In the genomic region with DNA sequence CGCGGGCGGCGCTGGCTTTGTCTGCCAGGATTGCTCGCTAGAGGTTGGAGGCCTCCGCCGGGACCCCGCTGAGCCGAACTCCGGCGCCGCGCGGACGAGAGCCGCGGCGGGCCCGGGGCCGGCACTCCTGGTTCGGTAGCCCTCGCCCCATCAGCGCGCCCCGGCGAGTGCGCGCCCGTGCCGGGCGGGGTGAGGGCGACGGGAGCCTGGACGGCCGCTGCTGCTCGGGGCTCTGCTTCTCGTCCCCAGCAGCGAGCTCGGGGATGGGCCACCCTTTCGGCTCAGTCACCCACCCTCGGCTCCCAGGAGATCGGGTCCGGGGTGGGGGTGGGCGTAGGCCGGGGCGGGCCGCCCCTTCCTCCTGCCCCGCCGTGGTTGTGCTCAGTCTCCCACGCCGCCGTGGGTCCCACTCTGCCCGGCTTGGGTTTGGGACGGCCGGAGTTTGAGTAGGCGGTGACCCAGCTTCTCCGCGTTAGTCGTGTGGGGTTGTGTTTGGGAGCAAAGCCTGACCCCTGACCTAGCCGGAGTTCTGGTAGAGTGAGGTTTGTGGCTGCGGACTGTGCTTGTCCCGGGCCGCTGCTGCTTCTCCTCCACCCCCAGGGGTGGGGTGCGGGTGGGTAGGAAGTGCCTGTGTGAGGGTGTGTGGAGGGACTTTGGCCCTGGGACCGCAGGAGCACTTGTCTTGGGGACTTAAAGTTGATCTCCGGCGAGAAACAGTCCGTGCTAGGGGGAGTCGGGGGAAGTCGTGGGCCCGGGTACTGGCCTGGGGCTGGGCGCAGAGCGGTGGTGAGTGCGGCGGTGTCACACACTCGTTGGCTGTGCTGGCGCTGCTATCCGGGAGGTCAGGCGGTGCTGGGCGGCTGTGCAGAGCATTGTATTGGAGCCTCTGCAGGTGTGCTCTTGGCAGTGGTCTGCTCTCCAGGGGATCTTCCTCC, we compare ENCODE assay signal across 8 cellular contexts. TPM values are rescaled to one million over a fixed set of nuclear protein-coding genes. Genes with fewer than 3 reads are reported as not detected.
DNase-seq lines count a peak whose midpoint lies in the region; ATAC-seq, FAIRE-seq and TF ChIP-seq lines count a peak whose summit lies in the region.

No MANE protein-coding gene starts in this region.

- H3K9ac ChIP-seq in SU-DHL-6 (ENCODE audit: low read length) (peak overlapping the region; percentile 87), endothelial cell of umbilical vein (replicated peaks; ENCODE audit: extremely low read depth, insufficient read depth, low read length) (peak overlapping the region; percentile 96), mucosa of stomach (ENCODE audit: low read length) (peak overlapping the region; percentile 92)

- H3K9me2 ChIP-seq in SU-DHL-6 (replicated peaks; ENCODE audit: insufficient read depth, low read length) = no peaks in the 10 kb centered on the region

- peaks cover 8% of the 10 kb centered on the region for H3F3A ChIP-seq in SU-DHL-6 (ENCODE audit: insufficient read depth)

- H3K27ac ChIP-seq in SU-DHL-6 (ENCODE audit: low read depth, low read length) (no peak overlapping the region), endothelial cell of umbilical vein (ENCODE audit: insufficient read depth, low read depth, low read length) (peak overlapping the region; percentile 86)

- H4K20me1 ChIP-seq in SU-DHL-6 (ENCODE audit: low read depth, low read length) (no peaks in the 10 kb centered on the region; the same call in 1 of the 2 replicates), endothelial cell of umbilical vein (replicated peaks; ENCODE audit: control insufficient read depth, extremely low read depth, insufficient read depth, low read length) (peaks cover 2% of the 10 kb centered on the region)

- peaks cover 49% of the 10 kb centered on the region for H3K4me1 ChIP-seq in endothelial cell of umbilical vein (ENCODE audit: control insufficient read depth, extremely low read depth, insufficient read depth, low read length)
- H3K4me1 ChIP-seq in mucosa of stomach (ENCODE audit: control insufficient read depth, insufficient read depth, low read length) = peaks cover 41% of the 10 kb centered on the region

- CTCF ChIA-PET in endothelial cell of umbilical vein (lab: Charles Lee) = interaction anchor here (1.1 to 37.4 kb wide), 5 partner anchors 10 to 72 kb away, joined by 3 to 1118 read pairs (median 8); no protein-coding TSS in a partner anchor

- peaks cover 0 to 2% (median 2%) of the 10 kb centered on the region in 3 donors for H3K27me3 Mint-ChIP-seq in CD14-positive monocyte (ENCODE audit: low read depth in 3 of 3)

- DNase-seq in CD14-positive monocyte (ENCODE audit: low spot score) (peak; percentile 59), endothelial cell of umbilical vein (ENCODE audit: low read depth, low spot score) (peak; percentile 49), KBM-7 (no peak), NCI-H524 treated with DMSO at 0.1 percent for 48 hours (lab: John Stamatoyannopoulos, UW) (no peak)

- peak overlapping the region; percentile 99 for H3K4me3 Mint-ChIP-seq in CD14-positive monocyte

- peaks cover 50% of the 10 kb centered on the region for H3K4me1 Mint-ChIP-seq in CD14-positive monocyte

- H3K27ac Mint-ChIP-seq in CD14-positive monocyte = peak overlapping the region; percentile 88 to 99 (median 94)

- no peak for FAIRE-seq in endothelial cell of umbilical vein (lab: Jason Lieb, UNC)

- intact Hi-C loops in CD14-positive monocyte (cut with micrococcal nuclease) (loop anchor here (1.0 to 5.0 kb wide), 4 partner anchors 9 to 67 kb away; no protein-coding TSS in a partner anchor), endothelial cell of umbilical vein (cut with micrococcal nuclease) (loop anchor here (1.0 to 2.0 kb wide), 2 partner anchors 8 to 14 kb away; no protein-coding TSS in a partner anchor)

- H3K27me3 ChIP-seq in SU-DHL-6 (ENCODE audit: low read length) = no peaks in the 10 kb centered on the region
- no peaks in the 10 kb centered on the region for H3K27me3 ChIP-seq in endothelial cell of umbilical vein (ENCODE audit: control insufficient read depth in 2 of 2, insufficient read depth in 2 of 2, low read length in 2 of 2)
- H3K27me3 ChIP-seq in mucosa of stomach (ENCODE audit: control insufficient read depth, insufficient read depth, low read length) = no peaks in the 10 kb centered on the region

- H3K4me3 ChIP-seq in SU-DHL-6 (ENCODE audit: insufficient read depth, low read length, poor library complexity, severe bottlenecking) = peak overlapping the region; percentile 73
- peak overlapping the region; percentile 80 to 87 (median 83) for H3K4me3 ChIP-seq in endothelial cell of umbilical vein (replicated peaks in 1 of 3; ENCODE audit: insufficient read depth in 1 of 3, low read depth in 1 of 3, low read length in 3 of 3)
- H3K4me3 ChIP-seq in mucosa of stomach (ENCODE audit: low read length) = peak overlapping the region; percentile 28

- dilution Hi-C loops in endothelial cell of umbilical vein (cut with MboI; ENCODE audit: extremely low pct_ligation_motif_present, low sequenced_read_pairs) = no loop called here

- no peaks in the 10 kb centered on the region for H3K9me3 ChIP-seq in SU-DHL-6 (ENCODE audit: insufficient read depth, low read length)
- H3K9me3 ChIP-seq in endothelial cell of umbilical vein (replicated peaks; ENCODE audit: control insufficient read depth, insufficient read depth, low read length) = no peaks in the 10 kb centered on the region
- H3K9me3 ChIP-seq in mucosa of stomach (ENCODE audit: control insufficient read depth, low read length) = no peaks in the 10 kb centered on the region

- peaks cover 0 to 2% (median 0%) of the 10 kb centered on the region in 7 donors for H3K9me3 Mint-ChIP-seq in CD14-positive monocyte

- POLR2A ChIA-PET in endothelial cell of umbilical vein (lab: Charles Lee) = no interaction called here

- ATAC-seq in GM19043 (IDR thresholded peaks at IDR 0.05; ENCODE audit: low read depth, unreplicated experiment) (peak; percentile 10), HG03139 (IDR thresholded peaks at IDR 0.05; ENCODE audit: unreplicated experiment) (peak; percentile 7)

- peak overlapping the region; percentile 73 for H3K4me2 ChIP-seq in SU-DHL-6 (ENCODE audit: low read depth, low read length, poor library complexity, severe bottlenecking)
- H3K4me2 ChIP-seq in endothelial cell of umbilical vein (ENCODE audit: insufficient read depth, low read length) = peak overlapping the region; percentile 91

- TF ChIP-seq POLR2A in endothelial cell of umbilical vein (IDR thresholded peaks at IDR 0.05; ENCODE audit: low read depth, low read length) = no peak

- TF ChIP-seq CTCF in CD14-positive monocyte (IDR thresholded peaks at IDR 0.05) (no peak), SU-DHL-6 (IDR thresholded peaks at IDR 0.05; ENCODE audit: insufficient read depth, low read length, poor library complexity, severe bottlenecking) (no peak), endothelial cell of umbilical vein (IDR thresholded peaks at IDR 0.05; ENCODE audit: extremely low read depth in 1 of 2, insufficient read depth in 1 of 2, low read depth in 1 of 2, low read length in 2 of 2) (no peak)

- BruUV-seq in endothelial cell of umbilical vein (replicated peaks; lab: Mats Ljungman, UMichigan) = no TSS peak

- H3K36me3 ChIP-seq in SU-DHL-6 (ENCODE audit: low read length) (no peaks in the 10 kb centered on the region), endothelial cell of umbilical vein (ENCODE audit: control insufficient read depth in 2 of 2, extremely low read depth in 1 of 2, insufficient read depth in 2 of 2, low read length in 2 of 2) (peaks cover 3 to 4% of the 10 kb centered on the region in 2 experiments), mucosa of stomach (ENCODE audit: control insufficient read depth, insufficient read depth, low read length) (no peaks in the 10 kb centered on the region)

- in situ Hi-C loops in KBM-7 (cut with MboI; ENCODE audit: low pct_unique_long_range_greater_than_20kb, low sequenced_read_pairs) = loop anchor here (5.0 kb wide), 1 partner anchor 53 kb away; no protein-coding TSS in a partner anchor

- H3K9me1 ChIP-seq in endothelial cell of umbilical vein (replicated peaks; ENCODE audit: control insufficient read depth, extremely low read depth, insufficient read depth, low read length) = no peaks in the 10 kb centered on the region

- peaks cover 5 to 22% of the 10 kb centered on the region in 2 donors for H3K36me3 Mint-ChIP-seq in CD14-positive monocyte

- no peaks in the 10 kb centered on the region for H3K79me2 ChIP-seq in SU-DHL-6 (ENCODE audit: insufficient read depth, low read length)
- H3K79me2 ChIP-seq in endothelial cell of umbilical vein (ENCODE audit: control insufficient read depth, insufficient read depth, low read length) = peaks cover 62% of the 10 kb centered on the region

- peak overlapping the region; percentile 98 for H2AFZ ChIP-seq in SU-DHL-6 (ENCODE audit: low read depth, low read length, severe bottlenecking)
- H2AFZ ChIP-seq in endothelial cell of umbilical vein (ENCODE audit: low read depth, low read length) = no peak overlapping the region

TF ChIP-seq in endothelial cell of umbilical vein, 7 proteins besides CTCF, POLR2A, EP300 and RAD21 (continues in another document):
- TF ChIP-seq POLR2AphosphoS5 (IDR thresholded peaks at IDR 0.05; ENCODE audit: insufficient read depth, low read depth, low read length) (no peak), EZH2 (IDR thresholded peaks at IDR 0.05; ENCODE audit: borderline replicate concordance, low read depth, low read length, severe bottlenecking) (no peak), FOS (IDR thresholded peaks at IDR 0.05; ENCODE audit: borderline replicate concordance, insufficient read depth, low read length) (no peak), JUN (IDR thresholded peaks at IDR 0.05; ENCODE audit: borderline replicate concordance, insufficient read depth, insufficient read length, low read depth) (no peak)

RNA-seq across cellular contexts. Expression of gene TSPAN14, which starts 0.7 kb away (rescaled TPM):
- polyA plus RNA-seq in CD14-positive monocyte (100 to 1,000 TPM; 123 to 160 TPM), endothelial cell of umbilical vein (210 and 211 TPM in 2 replicates)
- 237 and 242 TPM in 2 replicates for total RNA-seq in endothelial cell of umbilical vein
- polyA plus RNA-seq in endothelial cell of umbilical vein (2011; cell fraction: cytosol; rRNA removed) = 175 and 189 TPM in 2 replicates
- 188 and 193 TPM in 2 replicates for polyA plus RNA-seq in endothelial cell of umbilical vein (2011; cell fraction: nucleus; rRNA removed)
- 199 and 207 TPM in 2 replicates for polyA plus RNA-seq in endothelial cell of umbilical vein (2012)
- 175 and 203 TPM in 2 replicates for polyA minus RNA-seq in endothelial cell of umbilical vein
- 8.0 TPM for polyA minus RNA-seq in endothelial cell of umbilical vein (2011; cell fraction: cytosol; rRNA and poly(A)+ RNA removed)
- polyA minus RNA-seq in endothelial cell of umbilical vein (2011; cell fraction: nucleus; rRNA and poly(A)+ RNA removed) = 82.2 and 84.2 TPM in 2 replicates

RNA-seq across cellular contexts. Expression of gene PRXL2A, which starts 46.4 kb away (rescaled TPM):
- polyA plus RNA-seq in CD14-positive monocyte = 1 to 10 TPM; 3.4 to 4.1 TPM
- total RNA-seq in endothelial cell of umbilical vein = 290 and 321 TPM in 2 replicates
- 68.1 and 113 TPM in 2 replicates for polyA plus RNA-seq in endothelial cell of umbilical vein
- 215 and 226 TPM in 2 replicates for polyA plus RNA-seq in endothelial cell of umbilical vein (2011; cell fraction: cytosol; rRNA removed)
- polyA plus RNA-seq in endothelial cell of umbilical vein (2011; cell fraction: nucleus; rRNA removed) = 92.3 and 112 TPM in 2 replicates
- polyA plus RNA-seq in endothelial cell of umbilical vein (2012) = 256 and 281 TPM in 2 replicates
- 99.3 and 99.6 TPM in 2 replicates for polyA minus RNA-seq in endothelial cell of umbilical vein
- polyA minus RNA-seq in endothelial cell of umbilical vein (2011; cell fraction: cytosol; rRNA and poly(A)+ RNA removed) = 8.0 TPM
- polyA minus RNA-seq in endothelial cell of umbilical vein (2011; cell fraction: nucleus; rRNA and poly(A)+ RNA removed) = 28.6 and 41.4 TPM in 2 replicates

Comparison
In these comparisons a context has a peak if more than half of its experiments do, and no peak if none do; other contexts are left out.
1. DNase-seq: peak in CD14-positive monocyte (single experiment) and endothelial cell of umbilical vein (single experiment); none in KBM-7 (single experiment) and NCI-H524 treated with DMSO at 0.1 percent for 48 hours (single experiment).
2. H3K4me3 ChIP-seq: peak in every context shown above with its lines; median percentile 83 in endothelial cell of umbilical vein; 73 in SU-DHL-6; 28 in mucosa of stomach.
3. RNA of gene PRXL2A, which starts 46.4 kb away (polyA plus RNA-seq): 68.1 to 281 TPM in endothelial cell of umbilical vein; 3.4 to 4.1 TPM in CD14-positive monocyte; every median in the first group is over 10 times any median in the second.
4. Peak in every context shown above with its lines, with median percentiles within 50 percentile points of each other: H3K9ac ChIP-seq.